ENCODE assay signal across 15 cellular contexts in the genomic region with DNA sequence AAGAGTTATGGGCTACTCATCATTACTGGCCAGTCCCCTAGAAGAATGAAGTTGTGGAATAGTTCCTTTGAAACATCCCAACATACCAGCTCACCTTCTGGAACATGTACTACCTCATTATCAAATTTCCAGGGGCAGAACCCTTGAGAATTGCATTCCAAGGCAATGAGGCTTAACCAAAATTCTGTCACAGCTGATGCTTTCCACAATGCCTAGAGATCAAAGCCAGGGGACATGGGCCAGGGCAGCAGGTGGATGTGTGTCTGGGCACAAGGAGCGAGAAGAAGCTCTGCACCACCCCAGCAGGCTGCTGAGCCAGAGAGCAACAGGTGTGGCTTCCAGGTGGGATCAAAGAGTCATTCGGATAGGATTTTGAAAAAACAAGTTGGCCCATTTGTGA.
A peak's percentile ranks its signal among the peaks of the same experiment; 100 is the strongest.
DNase-seq lines count a peak whose midpoint lies in the region; ATAC-seq lines count a peak whose summit lies in the region.
"Had no signal": no experiment of that assay in that cellular context is flagged by ENCODE, and none has a peak within 500 bp of the region (broad histone marks: within the 10 kb centered on the region; RNA-seq: fewer than 3 reads in every experiment).

No MANE protein-coding gene starts in this region.

- peak; percentile 7 for DNase-seq in AG08396 (ENCODE audit: low spot score)
- DNase-seq in M059J (ENCODE audit: low read depth) = peak; percentile 20
- DNase-seq in islet precursor cell = peak; percentile 85
- DNase-seq in renal cortical epithelial cell (ENCODE audit: low read depth) = peak; percentile 90
- DNase-seq in NCI-H1105 (lab: John Stamatoyannopoulos, UW) = no peak
- no peak for DNase-seq in pons (ENCODE audit: low spot score)
- DNase-seq: COR-L47, H9, NCI-H1436, NCI-H2029 treated with DMSO at 0.1 percent for 48 hours, NCI-H774, PC-3 had no signal

- ATAC-seq in GM19324 (IDR thresholded peaks at IDR 0.05; ENCODE audit: low FRiP score, unreplicated experiment) = no peak
- ATAC-seq in HG02981 (IDR thresholded peaks at IDR 0.05; ENCODE audit: unreplicated experiment) = no peak
- ATAC-seq: K562, PC-3 had no signal

Comparison
In these comparisons a context has a peak if more than half of its experiments do, and no peak if none do; other contexts are left out.
1. DNase-seq: peak in AG08396 (single experiment), M059J (single experiment), islet precursor cell (single experiment) and renal cortical epithelial cell (single experiment); none in NCI-H1105 (single experiment) and pons (single experiment).